8 cellular contexts compared by ENCODE assay signal in the genomic region with DNA sequence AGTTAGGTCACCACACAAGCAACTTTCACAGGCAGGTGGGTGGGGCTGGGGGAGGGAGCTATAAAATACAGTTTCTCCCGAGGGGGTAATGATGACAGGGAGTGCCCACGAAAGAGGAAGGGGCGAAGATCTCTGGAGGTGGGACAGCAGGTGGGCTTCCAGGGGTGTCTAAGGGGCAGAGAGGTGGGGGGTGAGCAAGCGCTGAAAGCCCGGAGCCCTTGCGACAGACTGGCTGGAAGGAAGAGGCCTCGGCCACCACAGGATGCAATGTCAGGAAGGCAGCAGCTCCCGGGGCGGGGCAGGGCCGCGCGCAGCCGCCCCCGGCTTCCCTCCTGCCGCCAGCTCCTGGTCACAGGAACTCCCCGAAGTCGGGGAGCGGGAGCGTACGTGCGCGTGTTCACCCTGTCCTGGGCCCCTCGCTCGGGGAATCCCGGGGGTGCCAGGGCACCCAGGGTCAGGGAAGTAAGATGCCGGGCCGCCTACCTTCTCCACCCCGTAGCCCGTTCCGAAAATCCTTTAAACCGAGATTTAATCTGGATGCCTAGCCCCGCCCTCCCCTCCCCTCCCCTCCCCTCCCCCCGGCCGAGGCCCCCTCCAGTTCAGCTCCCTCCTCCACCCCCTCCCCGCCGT.
DNase-seq lines count a peak whose midpoint lies in the region; ATAC-seq, FAIRE-seq and TF ChIP-seq lines count a peak whose summit lies in the region.

No MANE protein-coding gene starts in this region.

- H3K27me3 ChIP-seq in Peyer's patch (no peaks in the 10 kb centered on the region), iPS-15b (ENCODE audit: control insufficient read depth, insufficient read depth, low read length) (peaks cover 33% of the 10 kb centered on the region), small intestine (ENCODE audit: control insufficient read depth in 2 of 2, insufficient read depth in 2 of 2, low read length in 2 of 2) (no peaks in the 10 kb centered on the region)

- DNase-seq in Peyer's patch (peak; percentile 59 to 83 (median 70)), astrocyte of the cerebellum (ENCODE audit: low read depth) (no peak), small intestine (peak; percentile 24), HuH-7.5 (ENCODE audit: low spot score) (no peak), NCI-H526 (lab: John Stamatoyannopoulos, UW) (no peak)

- in situ Hi-C loops in astrocyte of the cerebellum (cut with HindIII; ENCODE audit: low sequenced_read_pairs), result no loop called here

- TF ChIP-seq CTCF in Peyer's patch (IDR thresholded peaks at IDR 0.05) (no peak), astrocyte of the cerebellum (IDR thresholded peaks at IDR 0.05; ENCODE audit: low read depth, low read length, missing control alignments) (no peak)

- no peaks in the 10 kb centered on the region for H3K9me3 ChIP-seq in Peyer's patch
- H3K9me3 ChIP-seq in iPS-15b (ENCODE audit: control insufficient read depth, insufficient read depth, low read length), result no peaks in the 10 kb centered on the region
- H3K9me3 ChIP-seq in small intestine (ENCODE audit: control insufficient read depth, low read depth), result no peaks in the 10 kb centered on the region

- TF ChIP-seq POLR2A in Peyer's patch (IDR thresholded peaks at IDR 0.05), result no peak

- H3K4me1 ChIP-seq in Peyer's patch (peaks cover 7 to 65% (median 32%) of the 10 kb centered on the region in 4 donors), iPS-15b (ENCODE audit: control insufficient read depth, insufficient read depth, low read length) (peaks cover 37% of the 10 kb centered on the region), small intestine (ENCODE audit: control insufficient read depth in 2 of 2, insufficient read depth in 1 of 2, low read depth in 1 of 2, low read length in 1 of 2) (peaks cover 0 to 24% of the 10 kb centered on the region in 2 donors)

- peak overlapping the region; percentile 61; the same call in 1 of the 2 replicates for H3K4me3 ChIP-seq in GM08714 (ENCODE audit: low read length)
- H3K4me3 ChIP-seq in Peyer's patch, result peak overlapping the region; percentile 50 to 77 (median 56)
- H3K4me3 ChIP-seq in astrocyte of the cerebellum (ENCODE audit: low read depth, low read length), result peak overlapping the region; percentile 39
- H3K4me3 ChIP-seq in iPS-15b (ENCODE audit: low read depth, low read length), result peak overlapping the region; percentile 61
- peak overlapping the region; percentile 56 for H3K4me3 ChIP-seq in small intestine (ENCODE audit: low read depth in 1 of 2, low read length in 2 of 2)

- H3K27ac ChIP-seq in Peyer's patch (peak overlapping the region; percentile 83 to 91 (median 84)), small intestine (ENCODE audit: low read depth in 1 of 2, low read length in 1 of 2) (peak overlapping the region in 1 of 2 donors; percentile 78)

- 2 to 9% (median 2%) methylated on average over 26 to 35 of the region's 36 CpGs for WGBS in small intestine, 3 donors

- peak; percentile 34 for ATAC-seq in HG02588 (IDR thresholded peaks at IDR 0.05; ENCODE audit: unreplicated experiment)

- H3K9ac ChIP-seq in iPS-15b (ENCODE audit: low read depth, low read length), result no peak overlapping the region

- FAIRE-seq in small intestine (lab: Jason Lieb, UNC), result no peak

- no peaks in the 10 kb centered on the region for H3K36me3 ChIP-seq in Peyer's patch
- H3K36me3 ChIP-seq in iPS-15b (ENCODE audit: control insufficient read depth, insufficient read depth, low read length), result peaks cover 5% of the 10 kb centered on the region
- H3K36me3 ChIP-seq in small intestine (ENCODE audit: control insufficient read depth in 2 of 2, insufficient read depth in 2 of 2, low read length in 2 of 2), result no peaks in the 10 kb centered on the region

Comparison
In these comparisons a context has a peak if more than half of its experiments do, and no peak if none do; other contexts are left out.
1. DNase-seq: peak in Peyer's patch (3 of 3) and small intestine (single experiment); none in astrocyte of the cerebellum (single experiment), HuH-7.5 (single experiment) and NCI-H526 (0 of 2).
2. Peak in every context shown above with its lines, with median percentiles within 50 percentile points of each other: H3K4me3 ChIP-seq.